Comparison of ENCODE assay signal across 1 cellular context in the genomic region with DNA sequence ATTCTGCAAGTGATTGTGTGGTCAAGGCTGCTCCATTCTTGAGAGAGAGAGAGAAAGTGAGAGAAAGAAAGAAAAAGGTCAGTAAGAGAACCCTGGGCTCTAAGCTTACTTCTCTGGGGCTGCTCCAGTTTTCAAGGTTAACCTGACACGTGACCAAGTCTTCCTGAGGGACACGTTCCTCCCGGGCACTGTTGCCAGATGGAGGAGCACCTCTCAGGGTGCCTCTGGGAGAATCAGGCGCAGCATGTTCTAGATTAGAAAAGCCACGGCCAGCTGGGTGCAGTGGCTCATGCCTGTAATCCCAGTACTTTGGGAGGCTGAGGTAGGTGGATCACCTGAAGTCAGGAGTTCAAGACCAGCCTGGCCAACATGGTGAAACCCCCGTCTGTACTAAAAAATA.
TF ChIP-seq lines count a peak whose summit lies in the region.

No MANE protein-coding gene starts in this region.

TF ChIP-seq in WTC11, 78 proteins besides CTCF, POLR2A, EP300 and RAD21 (continued from another document):
- TF ChIP-seq, protein P1, sequence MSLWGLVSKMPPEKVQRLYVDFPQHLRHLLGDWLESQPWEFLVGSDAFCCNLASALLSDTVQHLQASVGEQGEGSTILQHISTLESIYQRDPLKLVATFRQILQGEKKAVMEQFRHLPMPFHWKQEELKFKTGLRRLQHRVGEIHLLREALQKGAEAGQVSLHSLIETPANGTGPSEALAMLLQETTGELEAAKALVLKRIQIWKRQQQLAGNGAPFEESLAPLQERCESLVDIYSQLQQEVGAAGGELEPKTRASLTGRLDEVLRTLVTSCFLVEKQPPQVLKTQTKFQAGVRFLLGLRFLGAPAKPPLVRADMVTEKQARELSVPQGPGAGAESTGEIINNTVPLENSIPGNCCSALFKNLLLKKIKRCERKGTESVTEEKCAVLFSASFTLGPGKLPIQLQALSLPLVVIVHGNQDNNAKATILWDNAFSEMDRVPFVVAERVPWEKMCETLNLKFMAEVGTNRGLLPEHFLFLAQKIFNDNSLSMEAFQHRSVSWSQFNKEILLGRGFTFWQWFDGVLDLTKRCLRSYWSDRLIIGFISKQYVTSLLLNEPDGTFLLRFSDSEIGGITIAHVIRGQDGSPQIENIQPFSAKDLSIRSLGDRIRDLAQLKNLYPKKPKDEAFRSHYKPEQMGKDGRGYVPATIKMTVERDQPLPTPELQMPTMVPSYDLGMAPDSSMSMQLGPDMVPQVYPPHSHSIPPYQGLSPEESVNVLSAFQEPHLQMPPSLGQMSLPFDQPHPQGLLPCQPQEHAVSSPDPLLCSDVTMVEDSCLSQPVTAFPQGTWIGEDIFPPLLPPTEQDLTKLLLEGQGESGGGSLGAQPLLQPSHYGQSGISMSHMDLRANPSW (CRISPR knock-in tag; conservative IDR thresholded peaks at IDR 0.05; ENCODE audit: low read depth) = no peak
- TF ChIP-seq NFE2L1 (CRISPR knock-in tag; IDR thresholded peaks at IDR 0.05) (no peak), GABPB1 (CRISPR knock-in tag; IDR thresholded peaks at IDR 0.05) (no peak), TEAD4 (CRISPR knock-in tag; IDR thresholded peaks at IDR 0.05) (no peak), NR2C2 (CRISPR knock-in tag; IDR thresholded peaks at IDR 0.05) (no peak), RORB (CRISPR knock-in tag; IDR thresholded peaks at IDR 0.05) (no peak)
- TF ChIP-seq, protein P2, sequence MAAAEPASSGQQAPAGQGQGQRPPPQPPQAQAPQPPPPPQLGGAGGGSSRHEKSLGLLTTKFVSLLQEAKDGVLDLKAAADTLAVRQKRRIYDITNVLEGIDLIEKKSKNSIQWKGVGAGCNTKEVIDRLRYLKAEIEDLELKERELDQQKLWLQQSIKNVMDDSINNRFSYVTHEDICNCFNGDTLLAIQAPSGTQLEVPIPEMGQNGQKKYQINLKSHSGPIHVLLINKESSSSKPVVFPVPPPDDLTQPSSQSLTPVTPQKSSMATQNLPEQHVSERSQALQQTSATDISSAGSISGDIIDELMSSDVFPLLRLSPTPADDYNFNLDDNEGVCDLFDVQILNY (CRISPR knock-in tag; IDR thresholded peaks at IDR 0.05) = no peak
- TF ChIP-seq, protein P3, sequence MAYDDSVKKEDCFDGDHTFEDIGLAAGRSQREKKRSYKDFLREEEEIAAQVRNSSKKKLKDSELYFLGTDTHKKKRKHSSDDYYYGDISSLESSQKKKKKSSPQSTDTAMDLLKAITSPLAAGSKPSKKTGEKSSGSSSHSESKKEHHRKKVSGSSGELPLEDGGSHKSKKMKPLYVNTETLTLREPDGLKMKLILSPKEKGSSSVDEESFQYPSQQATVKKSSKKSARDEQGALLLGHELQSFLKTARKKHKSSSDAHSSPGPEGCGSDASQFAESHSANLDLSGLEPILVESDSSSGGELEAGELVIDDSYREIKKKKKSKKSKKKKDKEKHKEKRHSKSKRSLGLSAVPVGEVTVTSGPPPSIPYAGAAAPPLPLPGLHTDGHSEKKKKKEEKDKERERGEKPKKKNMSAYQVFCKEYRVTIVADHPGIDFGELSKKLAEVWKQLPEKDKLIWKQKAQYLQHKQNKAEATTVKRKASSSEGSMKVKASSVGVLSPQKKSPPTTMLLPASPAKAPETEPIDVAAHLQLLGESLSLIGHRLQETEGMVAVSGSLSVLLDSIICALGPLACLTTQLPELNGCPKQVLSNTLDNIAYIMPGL (CRISPR knock-in tag; IDR thresholded peaks at IDR 0.05) = no peak
- TF ChIP-seq, protein P4, sequence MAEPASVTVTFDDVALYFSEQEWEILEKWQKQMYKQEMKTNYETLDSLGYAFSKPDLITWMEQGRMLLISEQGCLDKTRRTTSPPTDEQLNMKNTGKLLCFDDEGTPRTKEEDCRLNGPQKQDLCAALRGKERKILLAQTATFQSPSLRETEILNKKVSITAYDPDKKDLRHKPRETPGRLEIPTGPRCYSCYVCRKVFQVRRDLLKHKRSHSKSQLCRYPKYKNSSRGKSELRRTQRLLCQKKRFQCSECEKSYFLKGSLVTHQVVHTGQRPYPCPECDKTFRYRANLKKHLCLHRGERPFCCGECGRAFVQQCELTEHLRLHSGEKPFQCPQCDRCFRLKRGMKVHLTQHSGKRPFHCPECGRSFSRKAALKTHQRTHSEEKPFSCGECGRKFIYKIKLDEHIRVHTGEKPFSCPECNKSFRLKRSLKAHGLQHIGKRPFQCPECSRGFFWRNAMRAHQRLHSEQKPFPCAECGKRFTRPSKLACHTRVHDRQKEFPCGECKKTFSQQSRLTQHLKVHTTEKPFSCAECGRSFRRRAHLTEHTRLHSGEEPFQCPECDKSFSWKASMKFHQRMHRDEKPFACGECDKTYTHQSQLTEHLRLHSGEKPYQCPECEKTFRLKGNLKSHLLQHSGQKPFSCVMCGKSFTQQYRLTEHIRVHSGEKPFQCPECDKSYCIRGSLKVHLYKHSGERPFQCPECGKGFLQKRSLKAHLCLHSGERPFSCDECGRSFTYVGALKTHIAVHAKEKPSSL (CRISPR knock-in tag; conservative IDR thresholded peaks at IDR 0.05) = no peak
- TF ChIP-seq, protein P5, sequence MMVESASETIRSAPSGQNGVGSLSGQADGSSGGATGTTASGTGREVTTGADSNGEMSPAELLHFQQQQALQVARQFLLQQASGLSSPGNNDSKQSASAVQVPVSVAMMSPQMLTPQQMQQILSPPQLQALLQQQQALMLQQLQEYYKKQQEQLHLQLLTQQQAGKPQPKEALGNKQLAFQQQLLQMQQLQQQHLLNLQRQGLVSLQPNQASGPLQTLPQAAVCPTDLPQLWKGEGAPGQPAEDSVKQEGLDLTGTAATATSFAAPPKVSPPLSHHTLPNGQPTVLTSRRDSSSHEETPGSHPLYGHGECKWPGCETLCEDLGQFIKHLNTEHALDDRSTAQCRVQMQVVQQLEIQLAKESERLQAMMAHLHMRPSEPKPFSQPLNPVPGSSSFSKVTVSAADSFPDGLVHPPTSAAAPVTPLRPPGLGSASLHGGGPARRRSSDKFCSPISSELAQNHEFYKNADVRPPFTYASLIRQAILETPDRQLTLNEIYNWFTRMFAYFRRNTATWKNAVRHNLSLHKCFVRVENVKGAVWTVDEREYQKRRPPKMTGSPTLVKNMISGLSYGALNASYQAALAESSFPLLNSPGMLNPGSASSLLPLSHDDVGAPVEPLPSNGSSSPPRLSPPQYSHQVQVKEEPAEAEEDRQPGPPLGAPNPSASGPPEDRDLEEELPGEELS (CRISPR knock-in tag; IDR thresholded peaks at IDR 0.05) = no peak
TF ChIP-seq in WTC11: peak in this region for 0.
